In genomic region chr18:66210875-66211274, GRCh38 we compare ENCODE assay signal across 1 cellular context.
TF ChIP-seq lines count a peak whose summit lies in the region.

No MANE protein-coding gene starts in this region.

TF ChIP-seq in GM23338, 12 proteins besides CTCF, POLR2A, EP300 and RAD21 (continued from another document):
- TF ChIP-seq REST (IDR thresholded peaks at IDR 0.05; ENCODE audit: unreplicated experiment) (no peak), EZH2 (IDR thresholded peaks at IDR 0.05; ENCODE audit: low read depth, unreplicated experiment) (no peak), JUNB (IDR thresholded peaks at IDR 0.05; ENCODE audit: unreplicated experiment) (no peak), ZNF114 (CRISPR knock-in tag; IDR thresholded peaks at IDR 0.05) (no peak), STAT1 (IDR thresholded peaks at IDR 0.05; ENCODE audit: unreplicated experiment) (no peak), NANOG (IDR thresholded peaks at IDR 0.05; ENCODE audit: borderline replicate concordance) (no peak), POLR2AphosphoS5 (IDR thresholded peaks at IDR 0.05; ENCODE audit: low read depth) (no peak), ZNF462 (CRISPR knock-in tag; IDR thresholded peaks at IDR 0.05) (no peak), CREB1 (CRISPR knock-in tag; IDR thresholded peaks at IDR 0.05; ENCODE audit: low read depth) (no peak), ZNF331 (CRISPR knock-in tag; IDR thresholded peaks at IDR 0.05; ENCODE audit: low read depth) (no peak)
